In the genomic region with DNA sequence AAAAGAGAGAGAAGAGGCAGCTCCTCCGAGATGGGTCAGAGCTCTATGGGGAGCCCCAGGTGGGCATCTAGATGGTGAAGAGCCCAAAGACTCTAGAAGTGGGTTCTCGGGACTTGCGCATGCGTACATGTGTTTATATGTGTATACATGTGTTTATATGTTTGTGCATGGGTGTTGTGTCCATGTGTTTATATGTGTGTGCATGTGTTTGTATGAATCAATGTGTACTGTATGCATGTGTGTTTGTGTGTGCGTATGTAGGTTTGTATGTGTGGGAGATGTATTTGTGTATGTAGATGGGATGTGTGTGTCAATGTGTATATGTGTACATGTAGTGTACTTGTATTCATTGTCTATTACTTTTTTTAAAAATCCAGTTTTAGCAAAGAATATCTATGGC, we compare ENCODE assay signal across 21 cellular contexts. TPM values are rescaled to one million over a fixed set of nuclear protein-coding genes. Genes with fewer than 3 reads are reported as not detected.
"Had no signal": no experiment of that assay in that cellular context is flagged by ENCODE, and none has a peak within 500 bp of the region (broad histone marks: within the 10 kb centered on the region; RNA-seq: fewer than 3 reads in every experiment).

No MANE protein-coding gene starts in this region.

- H3K27ac Mint-ChIP-seq: activated naive CD8-positive, alpha-beta T cell; activated T-cell treated with anti-CD3 and anti-CD28 coated beads, Interleukin-2, amount 50 U/mL, for 72 hours; natural killer cell treated with Interleukin-12 subunit alpha and Interleukin-12 subunit beta and Interleukin-15 and Interleukin-18, amount 100 ng/mL, for 72 hours; T-helper 17 cell; WTC11 had no signal

- H3K9me3 Mint-ChIP-seq: activated T-cell treated with anti-CD3 and anti-CD28 coated beads, Interleukin-2, amount 50 U/mL, for 72 hours; central memory CD8-positive, alpha-beta T cell; natural killer cell treated with Interleukin-12 subunit alpha and Interleukin-12 subunit beta and Interleukin-15 and Interleukin-18, amount 100 ng/mL, for 72 hours; WTC11 had no signal

- H3K4me3 Mint-ChIP-seq: activated naive CD8-positive, alpha-beta T cell; activated T-cell treated with anti-CD3 and anti-CD28 coated beads, Interleukin-2, amount 50 U/mL, for 72 hours; central memory CD8-positive, alpha-beta T cell; T-helper 17 cell; WTC11 had no signal

- H3K27ac ChIP-seq: coronary artery, foreskin keratinocyte, right atrium auricular region, stomach, testis had no signal

- H3K4me1 Mint-ChIP-seq: central memory CD8-positive, alpha-beta T cell had no signal

- H3K36me3 Mint-ChIP-seq: brain; natural killer cell treated with Interleukin-12 subunit alpha and Interleukin-12 subunit beta and Interleukin-15 and Interleukin-18, amount 100 ng/mL, for 72 hours; WTC11 had no signal

- DNase-seq: activated CD4-positive, alpha-beta T cell treated with anti-CD3 and anti-CD28 coated beads for 4 hours; activated CD8-positive, alpha-beta memory T cell treated with anti-CD3 and anti-CD28 coated beads, Interleukin-2, amount 50 U/mL, for 48 hours; activated gamma-delta T cell; activated T-cell treated with anti-CD3 and anti-CD28 coated beads, Interleukin-2, amount 50 U/mL, for 72 hours; effector CD8-positive, alpha-beta T cell; esophagus squamous epithelium; stimulated activated CD4-positive, alpha-beta T cell treated with anti-CD3 and anti-CD28 coated beads, Interleukin-2, amount 100 ng/mL, for 24 hours; stomach; T-helper 17 cell had no signal

- H3K36me3 ChIP-seq: esophagus squamous epithelium, right atrium auricular region, stomach had no signal

- H3K27me3 ChIP-seq: testis had no signal

- H3K4me1 ChIP-seq: foreskin keratinocyte had no signal

- H3K4me3 ChIP-seq: coronary artery, esophagus squamous epithelium, right atrium auricular region, stomach, testis had no signal

- ATAC-seq: T-helper 17 cell, WTC11 had no signal

- H3K9me3 ChIP-seq: esophagus squamous epithelium, right atrium auricular region, stomach, testis had no signal

RNA-seq across cellular contexts. Expression of gene RESP18, which starts 29.5 kb away (rescaled TPM):
- total RNA-seq: activated T-cell treated with anti-CD3 and anti-CD28 coated beads, Interleukin-2, amount 50 U/mL, for 72 hours; endothelial cell of umbilical vein; esophagus squamous epithelium; foreskin keratinocyte; liver; natural killer cell treated with Interleukin-12 subunit alpha and Interleukin-12 subunit beta and Interleukin-15 and Interleukin-18, amount 100 ng/mL, for 72 hours; right atrium auricular region; stomach; T-helper 17 cell; ureter; WTC11 had no signal
- polyA plus RNA-seq: endothelial cell of umbilical vein, foreskin keratinocyte, liver, stomach had no signal

RNA-seq across cellular contexts. Expression of gene PTPRN, which starts 52.9 kb away (rescaled TPM):
- total RNA-seq: endothelial cell of umbilical vein; esophagus squamous epithelium; foreskin keratinocyte; natural killer cell treated with Interleukin-12 subunit alpha and Interleukin-12 subunit beta and Interleukin-15 and Interleukin-18, amount 100 ng/mL, for 72 hours; ureter had no signal
- polyA plus RNA-seq: endothelial cell of umbilical vein, foreskin keratinocyte, liver had no signal

RNA-seq across cellular contexts. Expression of gene DES, which starts 56.1 kb away (rescaled TPM):
- total RNA-seq: endothelial cell of umbilical vein; foreskin keratinocyte; natural killer cell treated with Interleukin-12 subunit alpha and Interleukin-12 subunit beta and Interleukin-15 and Interleukin-18, amount 100 ng/mL, for 72 hours; T-helper 17 cell had no signal
- polyA plus RNA-seq: endothelial cell of umbilical vein had no signal
